ENCODE assay signal across 11 cellular contexts in genomic region chr19:5086725-5087439, GRCh38.
A peak's percentile ranks its signal among the peaks of the same experiment; 100 is the strongest.
DNase-seq lines count a peak whose midpoint lies in the region; ATAC-seq and TF ChIP-seq lines count a peak whose summit lies in the region.
"Had no signal": no experiment of that assay in that cellular context is flagged by ENCODE, and none has a peak within 500 bp of the region (broad histone marks: within the 10 kb centered on the region; RNA-seq: fewer than 3 reads in every experiment).

No MANE protein-coding gene starts in this region.

- POLR2A ChIA-PET in activated CD4-positive, alpha-beta memory T cell treated with anti-CD3 and anti-CD28 coated beads for 36 hours (lab: Charles Lee): no interaction called here

- peaks cover 0 to 18% of the 10 kb centered on the region in 2 donors for H3K36me3 ChIP-seq in adrenal gland (replicated peaks in 1 of 2)

- H3K4me1 Mint-ChIP-seq in effector memory CD8-positive, alpha-beta T cell (ENCODE audit: low read depth in 2 of 2): peaks cover 3 to 7% of the 10 kb centered on the region in 2 donors
- H3K4me1 Mint-ChIP-seq in stimulated activated effector memory CD8-positive, alpha-beta T cell treated with anti-CD3 and anti-CD28 coated beads, Interleukin-12 subunit alpha, Interleukin-12 subunit beta, amount 100 ng/mL, for 72 hours: no peaks in the 10 kb centered on the region
- no peaks in the 10 kb centered on the region for H3K4me1 Mint-ChIP-seq in activated CD4-positive, alpha-beta memory T cell treated with anti-CD3 and anti-CD28 coated beads for 36 hours (ENCODE audit: low read depth)

- H3K4me3 Mint-ChIP-seq in effector memory CD8-positive, alpha-beta T cell: peak overlapping the region; percentile 27 to 64
- no peak overlapping the region for H3K4me3 Mint-ChIP-seq in stimulated activated effector memory CD8-positive, alpha-beta T cell treated with anti-CD3 and anti-CD28 coated beads, Interleukin-12 subunit alpha, Interleukin-12 subunit beta, amount 100 ng/mL, for 72 hours
- H3K4me3 Mint-ChIP-seq in activated CD4-positive, alpha-beta memory T cell treated with anti-CD3 and anti-CD28 coated beads for 36 hours: no peak overlapping the region
- H3K4me3 Mint-ChIP-seq: dendritic cell treated with granulocyte-macrophage colony-stimulating factor and Interleukin-4, amounts not matched to agents 40 ng/mL and 50 ng/mL, for 4 days; naive thymus-derived CD8-positive, alpha-beta T cell had no signal

- H3K27ac ChIP-seq in adrenal gland: peak overlapping the region in 1 of 5 donors; percentile 60

- 80 to 83% (median 82%) methylated on average over 4 to 20 of the region's 20 CpGs for WGBS in adrenal gland, 4 donors

- H3K36me3 Mint-ChIP-seq in effector memory CD8-positive, alpha-beta T cell (ENCODE audit: insufficient read depth): peaks cover 16% of the 10 kb centered on the region
- H3K36me3 Mint-ChIP-seq in stimulated activated effector memory CD8-positive, alpha-beta T cell treated with anti-CD3 and anti-CD28 coated beads, Interleukin-12 subunit alpha, Interleukin-12 subunit beta, amount 100 ng/mL, for 72 hours: peaks cover 26% of the 10 kb centered on the region
- no peaks in the 10 kb centered on the region for H3K36me3 Mint-ChIP-seq in activated CD4-positive, alpha-beta memory T cell treated with anti-CD3 and anti-CD28 coated beads for 36 hours

- H3K27me3 Mint-ChIP-seq in effector memory CD8-positive, alpha-beta T cell: no peaks in the 10 kb centered on the region
- H3K27me3 Mint-ChIP-seq in activated CD4-positive, alpha-beta memory T cell treated with anti-CD3 and anti-CD28 coated beads for 36 hours: no peaks in the 10 kb centered on the region
- H3K27me3 Mint-ChIP-seq: dendritic cell treated with granulocyte-macrophage colony-stimulating factor and Interleukin-4, amounts not matched to agents 40 ng/mL and 50 ng/mL, for 4 days; naive thymus-derived CD8-positive, alpha-beta T cell had no signal

- TF ChIP-seq POLR2A in adrenal gland (IDR thresholded peaks at IDR 0.05): no peak

- peaks cover 10 to 28% of the 10 kb centered on the region in 2 donors for H3K4me1 ChIP-seq in adrenal gland (replicated peaks in 1 of 2)

- CTCF ChIA-PET in activated CD4-positive, alpha-beta memory T cell treated with anti-CD3 and anti-CD28 coated beads for 36 hours (lab: Charles Lee): no interaction called here

- TF ChIP-seq CTCF in adrenal gland (IDR thresholded peaks at IDR 0.05): peak in 1 of 6 experiments; percentile 15

- H3K9me3 Mint-ChIP-seq in effector memory CD8-positive, alpha-beta T cell: no peaks in the 10 kb centered on the region
- no peaks in the 10 kb centered on the region for H3K9me3 Mint-ChIP-seq in stimulated activated effector memory CD8-positive, alpha-beta T cell treated with anti-CD3 and anti-CD28 coated beads, Interleukin-12 subunit alpha, Interleukin-12 subunit beta, amount 100 ng/mL, for 72 hours
- H3K9me3 Mint-ChIP-seq in activated CD4-positive, alpha-beta memory T cell treated with anti-CD3 and anti-CD28 coated beads for 36 hours: no peaks in the 10 kb centered on the region
- H3K9me3 Mint-ChIP-seq: dendritic cell treated with granulocyte-macrophage colony-stimulating factor and Interleukin-4, amounts not matched to agents 40 ng/mL and 50 ng/mL, for 4 days; naive thymus-derived CD8-positive, alpha-beta T cell had no signal

- intact Hi-C loops in adrenal gland (cut with DNase I): loop anchor here in 1 of 2 donors (5.0 kb wide), 1 partner anchor 590 kb away; no protein-coding TSS in a partner anchor
- intact Hi-C loops in activated CD4-positive, alpha-beta memory T cell treated with anti-CD3 and anti-CD28 coated beads for 36 hours (cut with micrococcal nuclease): no loop called here

- H3K9me3 ChIP-seq in adrenal gland (replicated peaks in 1 of 3): no peaks in the 10 kb centered on the region

- H3K27me3 ChIP-seq in adrenal gland: no peaks in the 10 kb centered on the region

- H3K4me3 ChIP-seq in adrenal gland: no peak overlapping the region

- DNase-seq in NCI-H1436 (lab: John Stamatoyannopoulos, UW) (peak; percentile 26), NCI-H1436 treated with DMSO at 0.1 percent for 48 hours (lab: John Stamatoyannopoulos, UW) (no peak), NCI-H2171 treated with DMSO at 0.1 percent for 48 hours (lab: John Stamatoyannopoulos, UW) (peak; percentile 98), adrenal gland (no peak)
- no peak for DNase-seq in effector memory CD8-positive, alpha-beta T cell
- DNase-seq in stimulated activated effector memory CD8-positive, alpha-beta T cell treated with anti-CD3 and anti-CD28 coated beads, Interleukin-12 subunit alpha, Interleukin-12 subunit beta, amount 100 ng/mL, for 72 hours (ENCODE audit: low spot score in 2 of 2): no peak
- no peak for DNase-seq in activated CD4-positive, alpha-beta memory T cell treated with anti-CD3 and anti-CD28 coated beads for 36 hours
- DNase-seq: activated CD8-positive, alpha-beta memory T cell treated with anti-CD3 and anti-CD28 coated beads, Interleukin-2, amount 50 U/mL, for 48 hours had no signal

- peak overlapping the region in 1 of 2 donors; percentile 93 for H3K27ac Mint-ChIP-seq in effector memory CD8-positive, alpha-beta T cell
- H3K27ac Mint-ChIP-seq in stimulated activated effector memory CD8-positive, alpha-beta T cell treated with anti-CD3 and anti-CD28 coated beads, Interleukin-12 subunit alpha, Interleukin-12 subunit beta, amount 100 ng/mL, for 72 hours: no peak overlapping the region
- no peak overlapping the region for H3K27ac Mint-ChIP-seq in activated CD4-positive, alpha-beta memory T cell treated with anti-CD3 and anti-CD28 coated beads for 36 hours
- H3K27ac Mint-ChIP-seq: dendritic cell treated with granulocyte-macrophage colony-stimulating factor and Interleukin-4, amounts not matched to agents 40 ng/mL and 50 ng/mL, for 4 days had no signal

- ATAC-seq in effector memory CD8-positive, alpha-beta T cell (replicated peaks): peak; percentile 35
- ATAC-seq in stimulated activated effector memory CD8-positive, alpha-beta T cell treated with anti-CD3 and anti-CD28 coated beads, Interleukin-12 subunit alpha, Interleukin-12 subunit beta, amount 100 ng/mL, for 72 hours: peak; percentile 36
- no peak for ATAC-seq in GM19395 (IDR thresholded peaks at IDR 0.05; ENCODE audit: unreplicated experiment)
- ATAC-seq: naive thymus-derived CD8-positive, alpha-beta T cell had no signal

Comparison
In these comparisons a context has a peak if more than half of its experiments do, and no peak if none do; other contexts are left out.
1. DNase-seq: peak in NCI-H1436 (single experiment) and NCI-H2171 treated with DMSO at 0.1 percent for 48 hours (single experiment); none in NCI-H1436 treated with DMSO at 0.1 percent for 48 hours (single experiment), effector memory CD8-positive, alpha-beta T cell (0 of 3), stimulated activated effector memory CD8-positive, alpha-beta T cell treated with anti-CD3 and anti-CD28 coated beads, Interleukin-12 subunit alpha, Interleukin-12 subunit beta, amount 100 ng/mL, for 72 hours (0 of 2), adrenal gland (0 of 7) and activated CD4-positive, alpha-beta memory T cell treated with anti-CD3 and anti-CD28 coated beads for 36 hours (single experiment).
2. H3K4me3 Mint-ChIP-seq: peak in effector memory CD8-positive, alpha-beta T cell (2 of 2); none in stimulated activated effector memory CD8-positive, alpha-beta T cell treated with anti-CD3 and anti-CD28 coated beads, Interleukin-12 subunit alpha, Interleukin-12 subunit beta, amount 100 ng/mL, for 72 hours (single experiment) and activated CD4-positive, alpha-beta memory T cell treated with anti-CD3 and anti-CD28 coated beads for 36 hours (single experiment).